ENCODE assay signal across 10 cellular contexts in the genomic region with DNA sequence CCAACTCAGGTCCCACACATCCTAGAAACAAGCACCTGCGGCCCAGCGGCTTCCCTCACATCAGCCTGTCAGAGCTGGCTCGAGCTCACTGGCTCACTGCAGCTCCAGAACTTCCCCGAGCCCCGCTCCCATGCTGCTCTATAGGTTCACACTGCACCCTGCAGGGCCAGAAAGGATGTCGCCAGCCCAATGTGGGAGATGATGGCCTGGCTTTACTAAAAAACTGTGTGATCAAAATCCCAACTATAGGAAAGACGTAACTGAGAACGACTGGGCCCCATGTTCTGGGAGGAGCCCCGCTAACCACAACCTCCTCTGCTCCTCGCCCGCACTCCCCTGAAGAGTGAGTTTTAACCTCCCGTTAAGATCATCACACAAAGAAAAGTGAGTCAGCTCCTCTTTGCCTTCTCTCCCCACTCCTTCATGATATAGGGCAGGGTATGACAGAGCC. TPM values are rescaled to one million over a fixed set of nuclear protein-coding genes. Genes with fewer than 3 reads are reported as not detected.
A peak's percentile ranks its signal among the peaks of the same experiment; 100 is the strongest.
DNase-seq lines count a peak whose midpoint lies in the region; ATAC-seq and TF ChIP-seq lines count a peak whose summit lies in the region.
"Had no signal": no experiment of that assay in that cellular context is flagged by ENCODE, and none has a peak within 500 bp of the region (broad histone marks: within the 10 kb centered on the region; RNA-seq: fewer than 3 reads in every experiment).

No MANE protein-coding gene starts in this region.

- no peaks in the 10 kb centered on the region for H3K9me3 Mint-ChIP-seq in activated naive CD8-positive, alpha-beta T cell treated with anti-CD3 and anti-CD28 coated beads, Interleukin-2, amount 50 U/mL, for 24 hours
- no peaks in the 10 kb centered on the region for H3K9me3 Mint-ChIP-seq in nephron

- H3K4me3 ChIP-seq in SK-N-SH (ENCODE audit: low read depth in 2 of 2, low read length in 1 of 2) (no peak overlapping the region), vagina (peak overlapping the region in 1 of 2 donors; percentile 0)
- H3K4me3 ChIP-seq: A549 had no signal

- no peak overlapping the region for H2AFZ ChIP-seq in SK-N-SH (ENCODE audit: low read depth)

- ATAC-seq in SK-N-SH treated with all-trans-retinoic acid at 6 μM for 48 hours (no peak), GM19395 (IDR thresholded peaks at IDR 0.05; ENCODE audit: unreplicated experiment) (no peak)
- peak; percentile 84 for ATAC-seq in activated naive CD8-positive, alpha-beta T cell treated with anti-CD3 and anti-CD28 coated beads, Interleukin-2, amount 50 U/mL, for 24 hours
- ATAC-seq: A549 had no signal

- TF ChIP-seq EP300 in SK-N-SH (IDR thresholded peaks at IDR 0.05; ENCODE audit: borderline replicate concordance in 1 of 2, low read depth in 1 of 2, low read length in 1 of 2) = no peak

- peaks cover 96% of the 10 kb centered on the region for H3K79me2 ChIP-seq in SK-N-SH (ENCODE audit: insufficient read depth)

- H3K27ac Mint-ChIP-seq in activated naive CD8-positive, alpha-beta T cell treated with anti-CD3 and anti-CD28 coated beads, Interleukin-2, amount 50 U/mL, for 24 hours = peak overlapping the region; percentile 95
- peak overlapping the region in 2 of 3 experiments; percentile 4 to 26 for H3K27ac Mint-ChIP-seq in nephron

- CTCF ChIA-PET in SK-N-SH (lab: Yijun Ruan, JAX) = interaction anchor here (1.4 to 2.5 kb wide), 3 partner anchors 14 to 115 kb away, joined by 5 to 7 read pairs (median 6); partner anchors contain the start of genes SURF1 and SURF2

- H3K4me1 Mint-ChIP-seq in activated naive CD8-positive, alpha-beta T cell treated with anti-CD3 and anti-CD28 coated beads, Interleukin-2, amount 50 U/mL, for 24 hours = peaks cover 67% of the 10 kb centered on the region
- H3K4me1 Mint-ChIP-seq in nephron = peaks cover 57% of the 10 kb centered on the region

- peaks cover 89% of the 10 kb centered on the region for H4K20me1 ChIP-seq in SK-N-SH (ENCODE audit: insufficient read depth)

- no peak overlapping the region for H3K9ac ChIP-seq in SK-N-SH

- H3K4me1 ChIP-seq in SK-N-SH (ENCODE audit: control insufficient read depth in 1 of 2, insufficient read depth in 2 of 2, low read depth in 1 of 2, low read length in 1 of 2) (peaks cover 5 to 44% of the 10 kb centered on the region in 2 experiments; a peak in 3 of 4 replicates), vagina (peaks cover 81% of the 10 kb centered on the region)

- peak overlapping the region; percentile 82 for H3K4me3 Mint-ChIP-seq in activated naive CD8-positive, alpha-beta T cell treated with anti-CD3 and anti-CD28 coated beads, Interleukin-2, amount 50 U/mL, for 24 hours
- peak overlapping the region in 1 of 3 experiments; percentile 27 for H3K4me3 Mint-ChIP-seq in nephron

- no peaks in the 10 kb centered on the region for H3K9me2 ChIP-seq in SK-N-SH

- intact Hi-C loops in vagina (cut with DNase I) = loop anchor here (10.0 kb wide), 1 partner anchor 1766 kb away; no protein-coding TSS in a partner anchor

- 91% methylated on average over 11 of the region's 12 CpGs for WGBS in SK-N-SH (ENCODE audit: low lambda C conversion rate)

- peaks cover 69% of the 10 kb centered on the region for H3K36me3 Mint-ChIP-seq in activated naive CD8-positive, alpha-beta T cell treated with anti-CD3 and anti-CD28 coated beads, Interleukin-2, amount 50 U/mL, for 24 hours (ENCODE audit: low read depth)
- H3K36me3 Mint-ChIP-seq in nephron (ENCODE audit: low read depth) = peaks cover 28% of the 10 kb centered on the region

- H3K4me2 ChIP-seq in SK-N-SH = 0 out of 2 replicates have a peak overlapping the region, but pooled peaks have one; percentile 15
- H3K4me2 ChIP-seq: A549 had no signal

- no peaks in the 10 kb centered on the region for H3K27me3 Mint-ChIP-seq in activated naive CD8-positive, alpha-beta T cell treated with anti-CD3 and anti-CD28 coated beads, Interleukin-2, amount 50 U/mL, for 24 hours
- H3K27me3 Mint-ChIP-seq in nephron (ENCODE audit: low read depth) = no peaks in the 10 kb centered on the region

- H3K9me3 ChIP-seq in SK-N-SH (no peaks in the 10 kb centered on the region), vagina (no peaks in the 10 kb centered on the region)
- H3K9me3 ChIP-seq: A549 had no signal

- H3K27me3 ChIP-seq in SK-N-SH (ENCODE audit: insufficient read depth) (no peaks in the 10 kb centered on the region), vagina (no peaks in the 10 kb centered on the region)

- no peak for TF ChIP-seq POLR2A in vagina (IDR thresholded peaks at IDR 0.05)

- no peak for TF ChIP-seq CTCF in SK-N-SH (IDR thresholded peaks at IDR 0.05)
- no peak for TF ChIP-seq CTCF in nephron (IDR thresholded peaks at IDR 0.05; ENCODE audit: unreplicated experiment in 3 of 3)
- no peak for TF ChIP-seq CTCF in vagina (IDR thresholded peaks at IDR 0.05)

- H3K27ac ChIP-seq in SK-N-SH (ENCODE audit: low read depth in 2 of 2, low read length in 1 of 2) (no peak overlapping the region), vagina (peak overlapping the region; percentile 2)
- H3K27ac ChIP-seq: A549 had no signal

- no peaks in the 10 kb centered on the region for H3F3A ChIP-seq in SK-N-SH (replicated peaks; ENCODE audit: insufficient read depth)

- DNase-seq in SK-N-SH = no peak
- DNase-seq in activated naive CD8-positive, alpha-beta T cell treated with anti-CD3 and anti-CD28 coated beads, Interleukin-2, amount 50 U/mL, for 24 hours = peak; percentile 78
- no peak for DNase-seq in vagina (ENCODE audit: extremely low spot score in 2 of 2)
- no peak for DNase-seq in HPDE6-E6E7 (ENCODE audit: extremely low spot score)
- DNase-seq in NOMO-1 treated with DMSO at 0.1 percent for 48 hours (lab: John Stamatoyannopoulos, UW; ENCODE audit: unreplicated experiment) = no peak
- DNase-seq: NCI-H526 had no signal

- TF ChIP-seq RAD21 in SK-N-SH (IDR thresholded peaks at IDR 0.05; ENCODE audit: low read length) = no peak

- H3K36me3 ChIP-seq in SK-N-SH (replicated peaks in 1 of 2; ENCODE audit: control insufficient read depth in 1 of 2, insufficient read depth in 2 of 2, low read length in 1 of 2) (peaks cover 31 to 54% of the 10 kb centered on the region in 2 experiments), vagina (peaks cover 0 to 10% of the 10 kb centered on the region in 2 donors)

- POLR2A ChIA-PET in SK-N-SH (lab: Yijun Ruan, JAX) = interaction anchor here (1.0 to 1.1 kb wide), 2 partner anchors 9 to 18 kb away, joined by 3 read pairs; no protein-coding TSS in a partner anchor

TF ChIP-seq in SK-N-SH, 30 proteins besides CTCF, POLR2A, EP300 and RAD21 (continues in another document):
- no peak for TF ChIP-seq FOXM1 (IDR thresholded peaks at IDR 0.05; ENCODE audit: low read depth)
- no peak for TF ChIP-seq USF1 (IDR thresholded peaks at IDR 0.05; ENCODE audit: borderline replicate concordance, low read depth)
- TF ChIP-seq FOXJ3 (CRISPR knock-in tag; IDR thresholded peaks at IDR 0.05) = no peak

TF ChIP-seq in SK-N-SH treated with all-trans-retinoic acid at 6 μM for 48 hours, 23 proteins besides CTCF, POLR2A, EP300 and RAD21:
- TF ChIP-seq GLIS3 (CRISPR knock-in tag; IDR thresholded peaks at IDR 0.05) = no peak
- no peak for TF ChIP-seq CREB5 (CRISPR knock-in tag; IDR thresholded peaks at IDR 0.05; ENCODE audit: low read depth)
- TF ChIP-seq ESRRG (CRISPR knock-in tag; IDR thresholded peaks at IDR 0.05) = no peak
- TF ChIP-seq ZNF565 (CRISPR knock-in tag; conservative IDR thresholded peaks at IDR 0.05; ENCODE audit: low read depth) = no peak
- no peak for TF ChIP-seq OSR1 (CRISPR knock-in tag; IDR thresholded peaks at IDR 0.05)
- TF ChIP-seq PPARA (CRISPR knock-in tag; IDR thresholded peaks at IDR 0.05; ENCODE audit: borderline replicate concordance) = no peak
- no peak for TF ChIP-seq TCF4 (CRISPR knock-in tag; IDR thresholded peaks at IDR 0.05; ENCODE audit: borderline replicate concordance)
TF ChIP-seq in SK-N-SH treated with all-trans-retinoic acid at 6 μM for 48 hours: peak in this region for 0.

RNA-seq across cellular contexts. Expression of gene SURF4, which starts 4.6 kb away (rescaled TPM):
- polyA plus RNA-seq in SK-N-SH (2012; rRNA removed) = 156 and 165 TPM in 2 replicates
- 129 and 166 TPM in 2 replicates for polyA plus RNA-seq in SK-N-SH (2012; cell fraction: cytosol; rRNA removed)
- 98.0 and 123 TPM in 2 replicates for polyA plus RNA-seq in SK-N-SH (2012; cell fraction: nucleus; rRNA removed)
- total RNA-seq in vagina = 112 TPM

RNA-seq across cellular contexts. Expression of gene STKLD1, which starts 4.9 kb away (rescaled TPM):
- 2.3 and 2.5 TPM in 2 replicates for polyA plus RNA-seq in SK-N-SH (2012; rRNA removed)
- 1.5 and 2.2 TPM in 2 replicates for polyA plus RNA-seq in SK-N-SH (2012; cell fraction: cytosol; rRNA removed)
- 7.4 and 9.9 TPM in 2 replicates for polyA plus RNA-seq in SK-N-SH (2012; cell fraction: nucleus; rRNA removed)
- total RNA-seq in vagina = not detected

RNA-seq across cellular contexts. Expression of gene SURF2, which starts 14.9 kb away (rescaled TPM):
- 35.7 and 46.8 TPM in 2 replicates for polyA plus RNA-seq in SK-N-SH (2012; rRNA removed)
- 43.6 and 46.4 TPM in 2 replicates for polyA plus RNA-seq in SK-N-SH (2012; cell fraction: cytosol; rRNA removed)
- 18.4 and 29.1 TPM in 2 replicates for polyA plus RNA-seq in SK-N-SH (2012; cell fraction: nucleus; rRNA removed)
- total RNA-seq in vagina = 19.9 TPM

RNA-seq across cellular contexts. Expression of gene SURF1, which starts 15.0 kb away (rescaled TPM):
- 97.9 and 103 TPM in 2 replicates for polyA plus RNA-seq in SK-N-SH (2012; rRNA removed)
- polyA plus RNA-seq in SK-N-SH (2012; cell fraction: cytosol; rRNA removed) = 88.7 and 93.3 TPM in 2 replicates
- 110 and 112 TPM in 2 replicates for polyA plus RNA-seq in SK-N-SH (2012; cell fraction: nucleus; rRNA removed)
- total RNA-seq in vagina = 31.2 TPM

RNA-seq across cellular contexts. Expression of gene RPL7A, which starts 23.3 kb away (rescaled TPM):
- polyA plus RNA-seq in SK-N-SH (2012; rRNA removed) = 3,936 and 4,121 TPM in 2 replicates
- polyA plus RNA-seq in SK-N-SH (2012; cell fraction: cytosol; rRNA removed) = 3,968 and 4,002 TPM in 2 replicates
- 1,782 and 2,085 TPM in 2 replicates for polyA plus RNA-seq in SK-N-SH (2012; cell fraction: nucleus; rRNA removed)
- total RNA-seq in vagina = 1,889 TPM
